8 cellular contexts compared by ENCODE assay signal in genomic region chr9:22813520-22813919, GRCh38.
DNase-seq lines count a peak whose midpoint lies in the region; ATAC-seq, FAIRE-seq and TF ChIP-seq lines count a peak whose summit lies in the region.

No MANE protein-coding gene starts in this region.

- POLR2A ChIA-PET in BJ (lab: Charles Lee), result no interaction called here

- CTCF ChIA-PET in BJ (lab: Yijun Ruan, JAX), result interaction anchor here (0.7 kb wide), 1 partner anchor 1031 kb away, joined by 3 read pairs; no protein-coding TSS in a partner anchor

- H3K36me3 ChIP-seq in BJ (ENCODE audit: control insufficient read depth, insufficient read depth, low read length) (no peaks in the 10 kb centered on the region), Karpas-422 (ENCODE audit: insufficient read depth, low read length) (no peaks in the 10 kb centered on the region), pancreas (no peaks in the 10 kb centered on the region)

- H3K9me2 ChIP-seq in Karpas-422 (replicated peaks; ENCODE audit: insufficient read depth, low read length), result no peaks in the 10 kb centered on the region

- no peak overlapping the region for H3K4me2 ChIP-seq in Karpas-422 (ENCODE audit: low read depth, low read length, poor library complexity, severe bottlenecking)

- WGBS in pancreas, 2 donors, result 71 to 77% methylated on average over 2 of the region's 2 CpGs

- H3K4me3 ChIP-seq in BJ (ENCODE audit: low read depth, low read length) (no peak overlapping the region), Karpas-422 (ENCODE audit: low read length) (no peak overlapping the region), pancreas (no peak overlapping the region)

- DNase-seq in BJ (ENCODE audit: low read depth) (no peak), Karpas-422 (peak; percentile 54), left colon (no peak), pancreas (no peak), NOMO-1 (lab: John Stamatoyannopoulos, UW; ENCODE audit: unreplicated experiment in 2 of 2) (no peak)

- intact Hi-C loops in left colon (cut with DNase I, micrococcal nuclease) (no loop called here), pancreas (cut with DNase I) (no loop called here)

- ATAC-seq in left colon (peak; percentile 62), HG03460 (IDR thresholded peaks at IDR 0.05; ENCODE audit: unreplicated experiment) (no peak), pancreas (no peak), GM19455 (IDR thresholded peaks at IDR 0.05; ENCODE audit: unreplicated experiment) (no peak)

- H4K20me1 ChIP-seq in Karpas-422 (ENCODE audit: insufficient read depth, low read depth, low read length), result no peaks in the 10 kb centered on the region

- H3K27ac ChIP-seq in Karpas-422 (ENCODE audit: low read length) (no peak overlapping the region), VCaP (no peak overlapping the region), pancreas (no peak overlapping the region)

- no peak overlapping the region for H2AFZ ChIP-seq in Karpas-422 (ENCODE audit: low read length)

- H3K27me3 ChIP-seq in BJ (ENCODE audit: control insufficient read depth, insufficient read depth, low read length) (no peaks in the 10 kb centered on the region), Karpas-422 (ENCODE audit: low read length) (no peaks in the 10 kb centered on the region), pancreas (no peaks in the 10 kb centered on the region)

- H3K79me2 ChIP-seq in Karpas-422 (ENCODE audit: low read length), result no peaks in the 10 kb centered on the region

- no peak for FAIRE-seq in pancreas (lab: Jason Lieb, UNC)

- H3K9me3 ChIP-seq in Karpas-422 (ENCODE audit: low read length) (no peaks in the 10 kb centered on the region), pancreas (peaks cover 0 to 3% (median 0%) of the 10 kb centered on the region in 4 donors)

- H3K4me1 ChIP-seq in Karpas-422 (ENCODE audit: low read length) (no peaks in the 10 kb centered on the region), pancreas (no peaks in the 10 kb centered on the region)

- no peak overlapping the region for H3K9ac ChIP-seq in Karpas-422 (ENCODE audit: low read length)

- TF ChIP-seq CTCF in BJ (IDR thresholded peaks at IDR 0.05; ENCODE audit: insufficient read depth, low read depth, low read length) (peak; percentile 13; the same call in 1 of the 2 replicates), VCaP (conservative IDR thresholded peaks at IDR 0.05) (peak; percentile 82), pancreas (IDR thresholded peaks at IDR 0.05) (no peak)

Comparison
In these comparisons a context has a peak if more than half of its experiments do, and no peak if none do; other contexts are left out.
1. CTCF ChIP-seq: peak in BJ (single experiment) and VCaP (single experiment); none in pancreas (0 of 4).